35 cellular contexts compared by ENCODE assay signal in the genomic region with DNA sequence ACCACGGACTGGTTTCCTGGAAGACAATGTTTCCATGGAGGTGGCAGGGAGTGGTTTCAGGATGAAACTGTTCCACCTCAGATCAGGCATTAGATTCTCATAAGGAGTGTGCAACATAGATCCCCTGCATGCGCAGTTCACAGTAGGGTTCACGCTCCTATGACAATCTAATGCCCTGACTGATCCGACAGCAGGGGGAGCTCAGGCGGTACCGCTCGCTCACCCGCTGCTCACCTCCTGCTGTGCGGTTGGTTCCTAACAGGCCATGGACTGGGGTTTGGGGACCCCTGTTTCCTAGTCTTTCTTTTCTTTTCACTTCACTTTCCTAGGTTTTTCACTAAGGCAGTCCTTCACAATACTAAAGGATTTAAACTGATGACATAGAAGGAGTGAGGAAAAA. TPM values are rescaled to one million over a fixed set of nuclear protein-coding genes. Genes with fewer than 3 reads are reported as not detected.
"Had no signal": no experiment of that assay in that cellular context is flagged by ENCODE, and none has a peak within 500 bp of the region (broad histone marks: within the 10 kb centered on the region; RNA-seq: fewer than 3 reads in every experiment).

No MANE protein-coding gene starts in this region.

- H3K36me3 Mint-ChIP-seq: activated CD8-positive, alpha-beta memory T cell treated with anti-CD3 and anti-CD28 coated beads, Interleukin-2, amount 10 ng/mL, durations not matched to agents 7 days and 5 days; activated naive CD4-positive, alpha-beta T cell treated with anti-CD3 and anti-CD28 coated beads, Interleukin-2, amount 50 U/mL, for 72 hours; mesothelial cell of epicardium; naive B cell; stimulated activated memory B cell treated with anti-CD40 and anti-IgM and Interleukin-4, amounts not matched to agents 10 μg/mL and 1 μg/mL and 100 μg/mL, for 72 hours had no signal

- H3K9me3 Mint-ChIP-seq: activated B cell treated with CpG ODN at 0.5 μM for 24 hours; activated CD8-positive, alpha-beta T cell treated with anti-CD3 and anti-CD28 coated beads for 36 hours; activated T-helper 2 cell treated with anti-CD3 and anti-CD28 coated beads, Interferon-gamma antibody, Interleukin-2, Interleukin-4, amounts not matched to agents 10 μg/mL and 5 μg/mL and 100 μg/mL, durations not matched to agents 14 hours and 24 hours and 36 hours; central memory CD8-positive, alpha-beta T cell; dendritic cell treated with granulocyte-macrophage colony-stimulating factor and Interleukin-4, amounts not matched to agents 40 ng/mL and 50 ng/mL, for 4 days; stimulated activated memory B cell treated with anti-CD40 and anti-IgM and Interleukin-4, amounts not matched to agents 10 μg/mL and 1 μg/mL and 100 μg/mL, for 72 hours; stimulated activated naive CD8-positive, alpha-beta T cell treated with anti-CD3 and anti-CD28 coated beads, Interleukin-15, amount 100 ng/mL, for 72 hours; type B pancreatic cell had no signal

- H3K27me3 Mint-ChIP-seq: stimulated activated memory B cell treated with anti-CD40 and anti-IgM and Interleukin-4, amounts not matched to agents 10 μg/mL and 1 μg/mL and 100 μg/mL, for 72 hours; stimulated activated naive CD8-positive, alpha-beta T cell treated with anti-CD3 and anti-CD28 coated beads, Interleukin-15, amount 100 ng/mL, for 72 hours had no signal

- H3K4me1 Mint-ChIP-seq: activated B cell treated with CpG ODN at 0.5 μM for 24 hours; activated CD8-positive, alpha-beta memory T cell treated with anti-CD3 and anti-CD28 coated beads, Interleukin-2, amount 10 ng/mL, durations not matched to agents 7 days and 5 days; central memory CD8-positive, alpha-beta T cell; naive B cell; stimulated activated memory B cell treated with anti-CD40 and anti-IgM and Interleukin-4, amounts not matched to agents 10 μg/mL and 1 μg/mL and 100 μg/mL, for 72 hours had no signal

- H3K27me3 ChIP-seq: gastrocnemius medialis, pancreas, sigmoid colon, vagina had no signal

- H3K4me1 ChIP-seq: gastrocnemius medialis, pancreas, prostate gland, sigmoid colon, vagina had no signal

- H3K9me3 ChIP-seq: gastrocnemius medialis, pancreas, prostate gland, sigmoid colon, vagina had no signal

- FAIRE-seq: bronchial epithelial cell, endometrium, kidney, pancreas, small intestine had no signal

- H3K27ac Mint-ChIP-seq: activated B cell treated with CpG ODN at 0.5 μM for 24 hours; activated CD8-positive, alpha-beta memory T cell treated with anti-CD3 and anti-CD28 coated beads, Interleukin-2, amount 10 ng/mL, durations not matched to agents 7 days and 5 days; activated CD8-positive, alpha-beta T cell treated with anti-CD3 and anti-CD28 coated beads for 36 hours; activated naive CD4-positive, alpha-beta T cell treated with anti-CD3 and anti-CD28 coated beads, Interleukin-2, amount 50 U/mL, for 72 hours; activated T-helper 2 cell treated with anti-CD3 and anti-CD28 coated beads, Interferon-gamma antibody, Interleukin-2, Interleukin-4, amounts not matched to agents 10 μg/mL and 5 μg/mL and 100 μg/mL, durations not matched to agents 14 hours and 24 hours and 36 hours; dendritic cell treated with granulocyte-macrophage colony-stimulating factor and Interleukin-4, amounts not matched to agents 40 ng/mL and 50 ng/mL, for 4 days; mesothelial cell of epicardium; naive B cell; stimulated activated memory B cell treated with anti-CD40 and anti-IgM and Interleukin-4, amounts not matched to agents 10 μg/mL and 1 μg/mL and 100 μg/mL, for 72 hours; stimulated activated naive CD8-positive, alpha-beta T cell treated with anti-CD3 and anti-CD28 coated beads, Interleukin-15, amount 100 ng/mL, for 72 hours; type B pancreatic cell had no signal

- DNase-seq: activated B cell treated with CpG ODN at 0.5 μM for 24 hours; activated CD4-positive, alpha-beta T cell treated with anti-CD3 and anti-CD28 coated beads, Interleukin-2, amount 50 U/mL, for 1 hour; activated CD8-positive, alpha-beta memory T cell treated with anti-CD3 and anti-CD28 coated beads, Interleukin-2, amount 10 ng/mL, durations not matched to agents 7 days and 5 days; activated CD8-positive, alpha-beta T cell treated with anti-CD3 and anti-CD28 coated beads for 36 hours; activated T-cell treated with anti-CD3 and anti-CD28 coated beads, Interleukin-2, amount 50 U/mL, for 48 hours; effector CD4-positive, alpha-beta T cell; gastrocnemius medialis; glutamatergic neuron; kidney; left colon; mammary epithelial cell; naive B cell; nucleus accumbens; pancreas; retina; sigmoid colon; small intestine; stimulated activated CD4-positive, alpha-beta T cell treated with anti-CD3 and anti-CD28 coated beads, Interleukin-1b, Interleukin-23, amount 100 ng/mL, for 48 hours; stimulated activated CD4-positive, alpha-beta T cell treated with anti-CD3 and anti-CD28 coated beads, Interleukin-4, amount 100 ng/mL, for 4 hours; stimulated activated CD8-positive, alpha-beta memory T cell treated with anti-CD3 and anti-CD28 coated beads, Interleukin-4, amount 100 ng/mL, for 48 hours; stimulated activated naive CD8-positive, alpha-beta T cell treated with anti-CD3 and anti-CD28 coated beads, Interleukin-15, amount 100 ng/mL, for 72 hours; substantia nigra; T-helper 2 cell had no signal

- H3K4me3 Mint-ChIP-seq: activated B cell treated with CpG ODN at 0.5 μM for 24 hours; activated CD8-positive, alpha-beta memory T cell treated with anti-CD3 and anti-CD28 coated beads, Interleukin-2, amount 10 ng/mL, durations not matched to agents 7 days and 5 days; activated CD8-positive, alpha-beta T cell treated with anti-CD3 and anti-CD28 coated beads for 36 hours; central memory CD8-positive, alpha-beta T cell; dendritic cell treated with granulocyte-macrophage colony-stimulating factor and Interleukin-4, amounts not matched to agents 40 ng/mL and 50 ng/mL, for 4 days; mesothelial cell of epicardium; naive B cell; stimulated activated memory B cell treated with anti-CD40 and anti-IgM and Interleukin-4, amounts not matched to agents 10 μg/mL and 1 μg/mL and 100 μg/mL, for 72 hours; stimulated activated naive CD8-positive, alpha-beta T cell treated with anti-CD3 and anti-CD28 coated beads, Interleukin-15, amount 100 ng/mL, for 72 hours; type B pancreatic cell had no signal

- H3K4me3 ChIP-seq: gastrocnemius medialis, pancreas, prostate gland, sigmoid colon, vagina had no signal

- ATAC-seq: activated CD8-positive, alpha-beta memory T cell treated with anti-CD3 and anti-CD28 coated beads, Interleukin-2, amount 10 ng/mL, durations not matched to agents 7 days and 5 days; activated CD8-positive, alpha-beta T cell treated with anti-CD3 and anti-CD28 coated beads for 36 hours; activated naive CD4-positive, alpha-beta T cell treated with anti-CD3 and anti-CD28 coated beads, Interleukin-2, amount 50 U/mL, for 72 hours; gastrocnemius medialis; left colon; pancreas; stimulated activated memory B cell treated with anti-CD40 and anti-IgM and Interleukin-4, amounts not matched to agents 10 μg/mL and 1 μg/mL and 100 μg/mL, for 72 hours; stimulated activated naive CD8-positive, alpha-beta T cell treated with anti-CD3 and anti-CD28 coated beads, Interleukin-15, amount 100 ng/mL, for 72 hours had no signal

- H3K36me3 ChIP-seq: gastrocnemius medialis, pancreas, prostate gland, sigmoid colon, vagina had no signal

- H3K27ac ChIP-seq: gastrocnemius medialis, pancreas, prostate gland, sigmoid colon, vagina had no signal

RNA-seq across cellular contexts. Expression of a gene that starts 39.6 kb away (rescaled TPM):
- total RNA-seq: activated CD8-positive, alpha-beta memory T cell treated with anti-CD3 and anti-CD28 coated beads, Interleukin-2, amount 10 ng/mL, durations not matched to agents 7 days and 5 days; activated CD8-positive, alpha-beta T cell treated with anti-CD3 and anti-CD28 coated beads for 36 hours; activated naive CD4-positive, alpha-beta T cell treated with anti-CD3 and anti-CD28 coated beads, Interleukin-2, amount 50 U/mL, for 72 hours; activated T-helper 2 cell treated with anti-CD3 and anti-CD28 coated beads, Interferon-gamma antibody, Interleukin-2, Interleukin-4, amounts not matched to agents 10 μg/mL and 5 μg/mL and 100 μg/mL, durations not matched to agents 14 hours and 24 hours and 36 hours; bronchial epithelial cell; kidney; mammary epithelial cell had no signal
- polyA plus RNA-seq: mammary epithelial cell, neural cell had no signal
